Comparison of ENCODE assay signal across 1 cellular context in genomic region chr1:10601342-10602060, GRCh38.
TF ChIP-seq lines count a peak whose summit lies in the region.

No MANE protein-coding gene starts in this region.

TF ChIP-seq in WTC11, 78 proteins besides CTCF, POLR2A, EP300 and RAD21 (continued from another document):
- TF ChIP-seq PREB (CRISPR knock-in tag; IDR thresholded peaks at IDR 0.05; ENCODE audit: borderline replicate concordance) = no peak
- no peak for TF ChIP-seq ZBTB43 (CRISPR knock-in tag; IDR thresholded peaks at IDR 0.05)
- TF ChIP-seq ZNF263 (CRISPR knock-in tag; IDR thresholded peaks at IDR 0.05; ENCODE audit: low read depth) = no peak
- no peak for TF ChIP-seq NR3C1 (CRISPR knock-in tag; conservative IDR thresholded peaks at IDR 0.05; ENCODE audit: low read depth)
- no peak for TF ChIP-seq MAX (CRISPR knock-in tag; IDR thresholded peaks at IDR 0.05)
- no peak for TF ChIP-seq ZNF138 (CRISPR knock-in tag; conservative IDR thresholded peaks at IDR 0.05)
- TF ChIP-seq JAZF1 (CRISPR knock-in tag; IDR thresholded peaks at IDR 0.05) = no peak
- no peak for TF ChIP-seq ZBTB21 (CRISPR knock-in tag; IDR thresholded peaks at IDR 0.05; ENCODE audit: borderline replicate concordance)
- TF ChIP-seq TEAD1 (CRISPR knock-in tag; IDR thresholded peaks at IDR 0.05) = no peak
- no peak for TF ChIP-seq PRRX2 (CRISPR knock-in tag; IDR thresholded peaks at IDR 0.05)
- no peak for TF ChIP-seq ETV6 (CRISPR knock-in tag; IDR thresholded peaks at IDR 0.05)
